17 cellular contexts compared by ENCODE assay signal in genomic region chr22:33314316-33314715, GRCh38.
"Had no signal": no experiment of that assay in that cellular context is flagged by ENCODE, and none has a peak within 500 bp of the region (broad histone marks: within the 10 kb centered on the region; RNA-seq: fewer than 3 reads in every experiment).

No MANE protein-coding gene starts in this region.

- H3K27me3 ChIP-seq: right atrium auricular region, sigmoid colon, testis, tibial nerve had no signal

- H3K27ac ChIP-seq: right atrium auricular region, sigmoid colon, skin epidermis, testis, tibial nerve had no signal

- H3K4me1 ChIP-seq: right atrium auricular region, sigmoid colon, testis, tibial nerve had no signal

- ATAC-seq: effector memory CD8-positive, alpha-beta T cell; left cardiac atrium; naive thymus-derived CD4-positive, alpha-beta T cell; stimulated activated naive B cell treated with anti-CD40 and anti-IgM and Interleukin-4, amounts not matched to agents 10 μg/mL and 1 μg/mL and 100 μg/mL, for 72 hours; stimulated activated naive CD8-positive, alpha-beta T cell treated with anti-CD3 and anti-CD28 coated beads, Interleukin-15, amount 100 ng/mL, for 72 hours had no signal

- DNase-seq: cerebellar nuclear complex; effector memory CD8-positive, alpha-beta T cell; foreskin melanocyte; glutamatergic neuron; islet precursor cell; left cardiac atrium; naive thymus-derived CD4-positive, alpha-beta T cell; nephron progenitor cell; sigmoid colon; stimulated activated CD4-positive, alpha-beta T cell treated with anti-CD3 and anti-CD28 coated beads, Interleukin-2, amount 100 ng/mL, for 24 hours; stimulated activated CD4-positive, alpha-beta T cell treated with anti-CD3 and anti-CD28 coated beads, Interleukin-4, amount 100 ng/mL, for 4 hours; stimulated activated naive B cell treated with anti-CD40 and anti-IgM and Interleukin-4, amounts not matched to agents 10 μg/mL and 1 μg/mL and 100 μg/mL, for 72 hours; stimulated activated naive CD8-positive, alpha-beta T cell treated with anti-CD3 and anti-CD28 coated beads, Interleukin-15, amount 100 ng/mL, for 72 hours; testis had no signal

- H3K9me3 ChIP-seq: right atrium auricular region, sigmoid colon, testis, tibial nerve had no signal

- H3K4me3 ChIP-seq: right atrium auricular region, sigmoid colon, skin epidermis, testis, tibial nerve had no signal
